Comparison of ENCODE assay signal across 1 cellular context in genomic region chr2:233489666-233490065, GRCh38.
TF ChIP-seq lines count a peak whose summit lies in the region.

No MANE protein-coding gene starts in this region.

TF ChIP-seq in GM23338, 12 proteins besides CTCF, POLR2A, EP300 and RAD21 (continued from another document):
- TF ChIP-seq ZNF462 (CRISPR knock-in tag; IDR thresholded peaks at IDR 0.05) = no peak
- TF ChIP-seq ZNF331 (CRISPR knock-in tag; IDR thresholded peaks at IDR 0.05; ENCODE audit: low read depth) = no peak
